8 cellular contexts compared by ENCODE assay signal in the genomic region with DNA sequence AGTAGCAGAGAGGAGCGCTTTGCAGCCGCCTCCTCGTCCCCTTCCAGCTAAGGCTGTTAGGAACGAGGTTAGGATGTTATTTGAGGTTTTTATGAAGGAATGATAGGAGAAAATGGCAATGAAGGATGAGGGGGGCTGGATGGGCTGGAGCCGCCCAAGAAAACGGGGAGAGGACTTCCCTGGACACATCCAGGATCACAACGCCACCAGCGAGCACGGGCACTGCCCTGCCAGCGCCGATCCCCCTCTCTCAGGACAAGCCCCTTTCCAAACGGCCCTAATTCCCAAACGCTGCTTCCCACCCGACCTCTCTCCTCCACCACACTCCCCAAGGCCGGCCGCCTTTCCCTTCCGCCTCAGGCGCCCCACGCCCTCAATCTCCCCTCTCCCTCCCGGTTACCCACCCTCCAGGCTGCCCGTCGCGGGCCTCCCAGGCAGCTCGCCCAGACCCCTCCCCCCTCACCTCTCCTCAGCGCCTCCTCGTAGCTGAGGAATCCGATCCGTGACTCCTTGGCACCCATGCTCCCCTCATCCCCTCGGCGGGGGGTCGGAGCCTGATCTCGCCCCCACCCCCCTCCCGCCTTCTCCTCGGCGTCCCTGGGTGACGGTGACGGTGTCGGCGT. TPM values are rescaled to one million over a fixed set of nuclear protein-coding genes. Genes with fewer than 3 reads are reported as not detected.
DNase-seq lines count a peak whose midpoint lies in the region; ATAC-seq, FAIRE-seq and TF ChIP-seq lines count a peak whose summit lies in the region.

No MANE protein-coding gene starts in this region.

- H3K9me3 ChIP-seq in cardiac muscle cell (ENCODE audit: low read depth) (no peaks in the 10 kb centered on the region), prostate gland (no peaks in the 10 kb centered on the region)

- TF ChIP-seq CTCF in AG10803 (conservative IDR thresholded peaks at IDR 0.05; ENCODE audit: low read length) (no peak), WTC11 (IDR thresholded peaks at IDR 0.05) (no peak), cardiac muscle cell (IDR thresholded peaks at IDR 0.05; ENCODE audit: low read depth, low read length) (no peak), prostate gland (IDR thresholded peaks at IDR 0.05) (no peak)

- H3K4me1 ChIP-seq in cardiac muscle cell (ENCODE audit: low read depth) (peaks cover 33% of the 10 kb centered on the region), prostate gland (replicated peaks) (peaks cover 5% of the 10 kb centered on the region)

- CTCF ChIA-PET in WTC11 (lab: Charles Lee): interaction anchor here (0.6 to 1.3 kb wide), 8 partner anchors 8 to 211 kb away, joined by 3 to 10 read pairs (median 3); no protein-coding TSS in a partner anchor

- peak overlapping the region; percentile 95 for H3K27ac ChIP-seq in cardiac muscle cell
- peak overlapping the region; percentile 95 to 96 for H3K27ac ChIP-seq in prostate gland

- no peak for TF ChIP-seq POLR2A in prostate gland (IDR thresholded peaks at IDR 0.05)

- no peaks in the 10 kb centered on the region for H3K27me3 Mint-ChIP-seq in WTC11 (ENCODE audit: low read depth)

- H3K36me3 ChIP-seq in cardiac muscle cell (no peaks in the 10 kb centered on the region), prostate gland (no peaks in the 10 kb centered on the region)

- POLR2A ChIA-PET in WTC11 (lab: Charles Lee): interaction anchor here (0.5 to 1.4 kb wide), 4 partner anchors 21 to 254 kb away, joined by 3 to 7 read pairs (median 3); partner anchors contain the start of gene PPM1D

- peak overlapping the region; percentile 93 for H3K27ac Mint-ChIP-seq in WTC11

- H3K4me3 Mint-ChIP-seq in WTC11: peak overlapping the region; percentile 98

- no peaks in the 10 kb centered on the region for H3K9me3 Mint-ChIP-seq in WTC11

- WGBS in prostate gland: under 1% methylated on average over 33 of the region's 39 CpGs

- no peak for FAIRE-seq in RCC 7860 (lab: Jason Lieb, UNC)

- peak; percentile 9 for DNase-seq in AG10803 (ENCODE audit: low read depth)
- peak; percentile 65 for DNase-seq in WTC11 (ENCODE audit: low spot score)
- peak in 1 of 2 donors; percentile 85 for DNase-seq in cardiac muscle cell (ENCODE audit: low read depth in 1 of 2, low spot score in 1 of 2)
- no peak for DNase-seq in prostate gland (ENCODE audit: low spot score)
- DNase-seq in RCC 7860 (ENCODE audit: low spot score): no peak

- ATAC-seq in GM19043 (IDR thresholded peaks at IDR 0.05; ENCODE audit: low read depth, unreplicated experiment): peak; percentile 8
- peak; percentile 25 for ATAC-seq in HG03175 (IDR thresholded peaks at IDR 0.05; ENCODE audit: unreplicated experiment)
- peak; percentile 50 for ATAC-seq in WTC11
- ATAC-seq in GM18861 (IDR thresholded peaks at IDR 0.05; ENCODE audit: unreplicated experiment): no peak

- peaks cover 52% of the 10 kb centered on the region for H3K4me1 Mint-ChIP-seq in WTC11

- H3K27me3 ChIP-seq in cardiac muscle cell (no peaks in the 10 kb centered on the region), prostate gland (replicated peaks; ENCODE audit: insufficient read depth) (no peaks in the 10 kb centered on the region)

- intact Hi-C loops in prostate gland (cut with DNase I): no loop called here

- H3K4me3 ChIP-seq in AG10803 (ENCODE audit: low read length) (peak overlapping the region; percentile 96), cardiac muscle cell (peak overlapping the region; percentile 90), prostate gland (peak overlapping the region; percentile 81 to 90)

- no peaks in the 10 kb centered on the region for H3K36me3 Mint-ChIP-seq in WTC11

TF ChIP-seq in WTC11, 78 proteins besides CTCF, POLR2A, EP300 and RAD21:
- TF ChIP-seq, protein P1, sequence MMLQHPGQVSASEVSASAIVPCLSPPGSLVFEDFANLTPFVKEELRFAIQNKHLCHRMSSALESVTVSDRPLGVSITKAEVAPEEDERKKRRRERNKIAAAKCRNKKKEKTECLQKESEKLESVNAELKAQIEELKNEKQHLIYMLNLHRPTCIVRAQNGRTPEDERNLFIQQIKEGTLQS (CRISPR knock-in tag; conservative IDR thresholded peaks at IDR 0.05): no peak
- TF ChIP-seq ZNF423 (CRISPR knock-in tag; IDR thresholded peaks at IDR 0.05) (peak; percentile 60), HMGA2 (CRISPR knock-in tag; IDR thresholded peaks at IDR 0.05) (no peak), FOXK1 (CRISPR knock-in tag; IDR thresholded peaks at IDR 0.05) (no peak), NFE2L1 (CRISPR knock-in tag; IDR thresholded peaks at IDR 0.05) (peak; percentile 9; the same call in 1 of the 2 replicates), RORB (CRISPR knock-in tag; IDR thresholded peaks at IDR 0.05) (no peak), SMAD3 (CRISPR knock-in tag; IDR thresholded peaks at IDR 0.05; ENCODE audit: borderline replicate concordance) (0 out of 2 replicates have a peak, but pooled peaks have one; percentile 41), CREB1 (CRISPR knock-in tag; IDR thresholded peaks at IDR 0.05) (no peak), TEAD1 (CRISPR knock-in tag; IDR thresholded peaks at IDR 0.05) (no peak), ZBTB43 (CRISPR knock-in tag; IDR thresholded peaks at IDR 0.05) (peak; percentile 49; the same call in 1 of the 2 replicates), IRF1 (CRISPR knock-in tag; IDR thresholded peaks at IDR 0.05) (no peak), SMAD4 (CRISPR knock-in tag; IDR thresholded peaks at IDR 0.05) (no peak), FOXJ3 (CRISPR knock-in tag; IDR thresholded peaks at IDR 0.05; ENCODE audit: borderline replicate concordance) (no peak), ZNF671 (CRISPR knock-in tag; IDR thresholded peaks at IDR 0.05) (no peak)
- TF ChIP-seq, protein P2, sequence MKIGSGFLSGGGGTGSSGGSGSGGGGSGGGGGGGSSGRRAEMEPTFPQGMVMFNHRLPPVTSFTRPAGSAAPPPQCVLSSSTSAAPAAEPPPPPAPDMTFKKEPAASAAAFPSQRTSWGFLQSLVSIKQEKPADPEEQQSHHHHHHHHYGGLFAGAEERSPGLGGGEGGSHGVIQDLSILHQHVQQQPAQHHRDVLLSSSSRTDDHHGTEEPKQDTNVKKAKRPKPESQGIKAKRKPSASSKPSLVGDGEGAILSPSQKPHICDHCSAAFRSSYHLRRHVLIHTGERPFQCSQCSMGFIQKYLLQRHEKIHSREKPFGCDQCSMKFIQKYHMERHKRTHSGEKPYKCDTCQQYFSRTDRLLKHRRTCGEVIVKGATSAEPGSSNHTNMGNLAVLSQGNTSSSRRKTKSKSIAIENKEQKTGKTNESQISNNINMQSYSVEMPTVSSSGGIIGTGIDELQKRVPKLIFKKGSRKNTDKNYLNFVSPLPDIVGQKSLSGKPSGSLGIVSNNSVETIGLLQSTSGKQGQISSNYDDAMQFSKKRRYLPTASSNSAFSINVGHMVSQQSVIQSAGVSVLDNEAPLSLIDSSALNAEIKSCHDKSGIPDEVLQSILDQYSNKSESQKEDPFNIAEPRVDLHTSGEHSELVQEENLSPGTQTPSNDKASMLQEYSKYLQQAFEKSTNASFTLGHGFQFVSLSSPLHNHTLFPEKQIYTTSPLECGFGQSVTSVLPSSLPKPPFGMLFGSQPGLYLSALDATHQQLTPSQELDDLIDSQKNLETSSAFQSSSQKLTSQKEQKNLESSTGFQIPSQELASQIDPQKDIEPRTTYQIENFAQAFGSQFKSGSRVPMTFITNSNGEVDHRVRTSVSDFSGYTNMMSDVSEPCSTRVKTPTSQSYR (CRISPR knock-in tag; IDR thresholded peaks at IDR 0.05): peak; percentile 67; the same call in 1 of the 2 replicates
- TF ChIP-seq, protein P3, sequence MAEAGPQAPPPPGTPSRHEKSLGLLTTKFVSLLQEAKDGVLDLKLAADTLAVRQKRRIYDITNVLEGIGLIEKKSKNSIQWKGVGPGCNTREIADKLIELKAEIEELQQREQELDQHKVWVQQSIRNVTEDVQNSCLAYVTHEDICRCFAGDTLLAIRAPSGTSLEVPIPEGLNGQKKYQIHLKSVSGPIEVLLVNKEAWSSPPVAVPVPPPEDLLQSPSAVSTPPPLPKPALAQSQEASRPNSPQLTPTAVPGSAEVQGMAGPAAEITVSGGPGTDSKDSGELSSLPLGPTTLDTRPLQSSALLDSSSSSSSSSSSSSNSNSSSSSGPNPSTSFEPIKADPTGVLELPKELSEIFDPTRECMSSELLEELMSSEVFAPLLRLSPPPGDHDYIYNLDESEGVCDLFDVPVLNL (CRISPR knock-in tag; IDR thresholded peaks at IDR 0.05; ENCODE audit: borderline replicate concordance, low read depth): no peak
- TF ChIP-seq, protein P4, sequence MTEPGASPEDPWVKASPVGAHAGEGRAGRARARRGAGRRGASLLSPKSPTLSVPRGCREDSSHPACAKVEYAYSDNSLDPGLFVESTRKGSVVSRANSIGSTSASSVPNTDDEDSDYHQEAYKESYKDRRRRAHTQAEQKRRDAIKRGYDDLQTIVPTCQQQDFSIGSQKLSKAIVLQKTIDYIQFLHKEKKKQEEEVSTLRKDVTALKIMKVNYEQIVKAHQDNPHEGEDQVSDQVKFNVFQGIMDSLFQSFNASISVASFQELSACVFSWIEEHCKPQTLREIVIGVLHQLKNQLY (CRISPR knock-in tag; IDR thresholded peaks at IDR 0.05): no peak

RNA-seq across cellular contexts. Expression of gene USP32, which starts 0.4 kb away (rescaled TPM):
- total RNA-seq in WTC11 (2021) (91.7 to 103 TPM (median 96.1 TPM) in 3 replicates), cardiac muscle cell (25.0 and 32.2 TPM in 2 replicates), prostate gland (10 to 100 TPM; 21.8 to 59.3 TPM)
- 19.7 and 32.7 TPM in 2 replicates for polyA plus RNA-seq in cardiac muscle cell

RNA-seq across cellular contexts. Expression of gene CHCT1, which starts 30.8 kb away (rescaled TPM):
- total RNA-seq in WTC11 (2021) (not detected in 3 replicates), cardiac muscle cell (not detected in 2 replicates), prostate gland (1 to 10 TPM in 1 of 2 donors, not detected in 1; 5.9 TPM)
- polyA plus RNA-seq in cardiac muscle cell: 0.76 TPM in 1 of 2 replicates, not detected in the other

Comparison
In these comparisons a context has a peak if more than half of its experiments do, and no peak if none do; other contexts are left out.
1. DNase-seq: peak in AG10803 (single experiment) and WTC11 (single experiment); none in prostate gland (single experiment) and RCC 7860 (single experiment).
2. Peak in every context shown above with its lines, with median percentiles within 50 percentile points of each other: H3K4me3 ChIP-seq.